In genomic region chr20:61523145-61523544, GRCh38 we compare ENCODE assay signal across 36 cellular contexts.
"Had no signal": no experiment of that assay in that cellular context is flagged by ENCODE, and none has a peak within 500 bp of the region (broad histone marks: within the 10 kb centered on the region; RNA-seq: fewer than 3 reads in every experiment).

No MANE protein-coding gene starts in this region.

- H3K4me3 ChIP-seq: body of pancreas, breast epithelium had no signal

- H3K4me1 Mint-ChIP-seq: activated B cell treated with CpG ODN at 0.5 μM for 24 hours; activated CD4-positive, alpha-beta T cell treated with anti-CD3 and anti-CD28 coated beads, Interleukin-2, amount 10 ng/mL, durations not matched to agents 24 days and 14 days; activated naive CD4-positive, alpha-beta T cell treated with anti-CD3 and anti-CD28 coated beads, Interleukin-2, amount 10 ng/mL, durations not matched to agents 7 days and 5 days; activated naive CD4-positive, alpha-beta T cell treated with anti-CD3 and anti-CD28 coated beads, Interleukin-2, amount 50 U/mL, for 24 hours; activated naive CD8-positive, alpha-beta T cell treated with anti-CD3 and anti-CD28 coated beads, Interleukin-2, amount 10 ng/mL, durations not matched to agents 7 days and 5 days; activated naive CD8-positive, alpha-beta T cell treated with anti-CD3 and anti-CD28 coated beads, Interleukin-2, amount 50 U/mL, for 24 hours had no signal

- H3K9me3 ChIP-seq: body of pancreas, breast epithelium had no signal

- H3K4me1 ChIP-seq: body of pancreas, breast epithelium had no signal

- H3K27ac ChIP-seq: body of pancreas, brain microvascular endothelial cell, breast epithelium, VCaP had no signal

- H3K36me3 Mint-ChIP-seq: activated CD4-positive, alpha-beta memory T cell treated with anti-CD3 and anti-CD28 coated beads for 36 hours; activated naive CD4-positive, alpha-beta T cell treated with anti-CD3 and anti-CD28 coated beads, Interleukin-2, amount 10 ng/mL, durations not matched to agents 7 days and 5 days; activated naive CD4-positive, alpha-beta T cell treated with anti-CD3 and anti-CD28 coated beads, Interleukin-2, amount 50 U/mL, for 24 hours; activated naive CD8-positive, alpha-beta T cell; activated naive CD8-positive, alpha-beta T cell treated with anti-CD3 and anti-CD28 coated beads, Interleukin-2, amount 10 ng/mL, durations not matched to agents 7 days and 5 days had no signal

- H3K36me3 ChIP-seq: brain microvascular endothelial cell, breast epithelium had no signal

- H3K4me3 Mint-ChIP-seq: activated B cell treated with CpG ODN at 0.5 μM for 24 hours; activated CD4-positive, alpha-beta memory T cell treated with anti-CD3 and anti-CD28 coated beads for 36 hours; activated CD4-positive, alpha-beta T cell treated with anti-CD3 and anti-CD28 coated beads, Interleukin-2, amount 10 ng/mL, durations not matched to agents 24 days and 14 days; activated CD8-positive, alpha-beta T cell treated with anti-CD3 and anti-CD28 coated beads for 36 hours; activated naive CD4-positive, alpha-beta T cell treated with anti-CD3 and anti-CD28 coated beads, Interleukin-2, amount 10 ng/mL, durations not matched to agents 7 days and 5 days; activated naive CD4-positive, alpha-beta T cell treated with anti-CD3 and anti-CD28 coated beads, Interleukin-2, amount 50 U/mL, for 24 hours; activated naive CD8-positive, alpha-beta T cell; activated naive CD8-positive, alpha-beta T cell treated with anti-CD3 and anti-CD28 coated beads, Interleukin-2, amount 10 ng/mL, durations not matched to agents 7 days and 5 days; activated naive CD8-positive, alpha-beta T cell treated with anti-CD3 and anti-CD28 coated beads, Interleukin-2, amount 50 U/mL, for 24 hours; T-helper 1 cell treated with Interleukin-12 subunit alpha and Interleukin-12 subunit beta and Interleukin-4 antibody, amounts not matched to agents 30 μg/mL and 1 μg/mL, for 36 hours; T-helper 2 cell treated with Interferon-gamma antibody and Interleukin-4, amounts not matched to agents 5 μg/mL and 100 μg/mL, for 36 hours had no signal

- H3K9me3 Mint-ChIP-seq: activated CD4-positive, alpha-beta memory T cell treated with anti-CD3 and anti-CD28 coated beads for 36 hours; activated CD4-positive, alpha-beta T cell treated with anti-CD3 and anti-CD28 coated beads, Interleukin-2, amount 10 ng/mL, durations not matched to agents 24 days and 14 days; activated CD8-positive, alpha-beta T cell treated with anti-CD3 and anti-CD28 coated beads for 36 hours; activated naive CD4-positive, alpha-beta T cell treated with anti-CD3 and anti-CD28 coated beads, Interleukin-2, amount 50 U/mL, for 24 hours; activated T-helper 2 cell treated with anti-CD3 and anti-CD28 coated beads, Interferon-gamma antibody, Interleukin-2, Interleukin-4, amounts not matched to agents 10 μg/mL and 5 μg/mL and 100 μg/mL, durations not matched to agents 14 hours and 24 hours and 36 hours; T-helper 2 cell treated with Interferon-gamma antibody and Interleukin-4, amounts not matched to agents 5 μg/mL and 100 μg/mL, for 36 hours had no signal

- H3K27ac Mint-ChIP-seq: activated B cell treated with CpG ODN at 0.5 μM for 24 hours; activated CD4-positive, alpha-beta memory T cell treated with anti-CD3 and anti-CD28 coated beads for 36 hours; activated CD4-positive, alpha-beta T cell treated with anti-CD3 and anti-CD28 coated beads, Interleukin-2, amount 10 ng/mL, durations not matched to agents 24 days and 14 days; activated CD8-positive, alpha-beta T cell treated with anti-CD3 and anti-CD28 coated beads for 36 hours; activated naive CD4-positive, alpha-beta T cell treated with anti-CD3 and anti-CD28 coated beads, Interleukin-2, amount 10 ng/mL, durations not matched to agents 7 days and 5 days; activated naive CD4-positive, alpha-beta T cell treated with anti-CD3 and anti-CD28 coated beads, Interleukin-2, amount 50 U/mL, for 24 hours; activated naive CD8-positive, alpha-beta T cell; activated naive CD8-positive, alpha-beta T cell treated with anti-CD3 and anti-CD28 coated beads, Interleukin-2, amount 10 ng/mL, durations not matched to agents 7 days and 5 days; activated naive CD8-positive, alpha-beta T cell treated with anti-CD3 and anti-CD28 coated beads, Interleukin-2, amount 50 U/mL, for 24 hours; activated T-helper 2 cell treated with anti-CD3 and anti-CD28 coated beads, Interferon-gamma antibody, Interleukin-2, Interleukin-4, amounts not matched to agents 10 μg/mL and 5 μg/mL and 100 μg/mL, durations not matched to agents 14 hours and 24 hours and 36 hours; T-helper 1 cell treated with Interleukin-12 subunit alpha and Interleukin-12 subunit beta and Interleukin-4 antibody, amounts not matched to agents 30 μg/mL and 1 μg/mL, for 36 hours; T-helper 2 cell treated with Interferon-gamma antibody and Interleukin-4, amounts not matched to agents 5 μg/mL and 100 μg/mL, for 36 hours had no signal

- H3K27me3 Mint-ChIP-seq: activated B cell treated with CpG ODN at 0.5 μM for 24 hours; activated CD4-positive, alpha-beta memory T cell treated with anti-CD3 and anti-CD28 coated beads for 36 hours; activated CD4-positive, alpha-beta T cell treated with anti-CD3 and anti-CD28 coated beads, Interleukin-2, amount 10 ng/mL, durations not matched to agents 24 days and 14 days; activated CD8-positive, alpha-beta T cell treated with anti-CD3 and anti-CD28 coated beads for 36 hours; activated naive CD4-positive, alpha-beta T cell treated with anti-CD3 and anti-CD28 coated beads, Interleukin-2, amount 10 ng/mL, durations not matched to agents 7 days and 5 days; activated naive CD8-positive, alpha-beta T cell; activated naive CD8-positive, alpha-beta T cell treated with anti-CD3 and anti-CD28 coated beads, Interleukin-2, amount 10 ng/mL, durations not matched to agents 7 days and 5 days had no signal

- FAIRE-seq: astrocyte, TTC549 had no signal

- ATAC-seq: activated CD8-positive, alpha-beta T cell treated with anti-CD3 and anti-CD28 coated beads for 36 hours; activated naive CD8-positive, alpha-beta T cell treated with anti-CD3 and anti-CD28 coated beads, Interleukin-2, amount 50 U/mL, for 24 hours; body of pancreas had no signal

- H3K27me3 ChIP-seq: brain microvascular endothelial cell had no signal

- DNase-seq: activated B cell treated with CpG ODN at 0.5 μM for 24 hours; activated CD4-positive, alpha-beta memory T cell treated with anti-CD3 and anti-CD28 coated beads for 36 hours; activated CD4-positive, alpha-beta T cell treated with anti-CD3 and anti-CD28 coated beads for 4 hours; activated CD4-positive, alpha-beta T cell treated with anti-CD3 and anti-CD28 coated beads, Interleukin-2, amount 10 ng/mL, durations not matched to agents 24 days and 14 days; activated CD4-positive, alpha-beta T cell treated with anti-CD3 and anti-CD28 coated beads, Interleukin-2, amount 50 U/mL, for 1 hour; activated CD4-positive, alpha-beta T cell treated with anti-CD3 and anti-CD28 coated beads, Interleukin-2, amount 50 U/mL, for 4 hours; activated CD4-positive, CD25-positive, alpha-beta regulatory T cell treated with anti-CD3 and anti-CD28 coated beads, Interleukin-2, amount 50 U/mL, for 72 hours; activated CD8-positive, alpha-beta memory T cell treated with anti-CD3 and anti-CD28 coated beads, Interleukin-2, amount 50 U/mL, for 4 hours; activated CD8-positive, alpha-beta T cell treated with anti-CD3 and anti-CD28 coated beads for 36 hours; activated effector memory CD4-positive, alpha-beta T cell treated with Interleukin-2 at 50 U/mL for 16 hours; activated gamma-delta T cell; activated naive CD4-positive, alpha-beta T cell treated with anti-CD3 and anti-CD28 coated beads, Interleukin-2, amount 10 ng/mL, durations not matched to agents 7 days and 5 days; activated naive CD4-positive, alpha-beta T cell treated with Interleukin-2 at 50 U/mL for 16 hours; activated naive CD8-positive, alpha-beta T cell treated with anti-CD3 and anti-CD28 coated beads, Interleukin-2, amount 10 ng/mL, durations not matched to agents 7 days and 5 days; activated naive CD8-positive, alpha-beta T cell treated with anti-CD3 and anti-CD28 coated beads, Interleukin-2, amount 50 U/mL, for 24 hours; activated T-cell treated with anti-CD3 and anti-CD28 coated beads for 4 hours; activated T-cell treated with anti-CD3 and anti-CD28 coated beads, Interleukin-2, amount 50 U/mL, for 1 hour; activated T-cell treated with anti-CD3 and anti-CD28 coated beads, Interleukin-2, amount 50 U/mL, for 48 hours; amygdala; anterior cingulate cortex; body of pancreas; brain microvascular endothelial cell; central memory CD4-positive, alpha-beta T cell; SW 1271; T-helper 1 cell; T-helper 2 cell; T-helper 9 cell had no signal
